ENCODE assay signal across 1 cellular context in genomic region chr1:8552820-8553397, GRCh38.
TF ChIP-seq lines count a peak whose summit lies in the region.

No MANE protein-coding gene starts in this region.

TF ChIP-seq in HEK293, 187 proteins besides CTCF, POLR2A, EP300 and RAD21 (continued from another document):
- no peak for TF ChIP-seq ZFP69B (tag by site-specific recombination; IDR thresholded peaks at IDR 0.05)
- no peak for TF ChIP-seq ZBTB10 (tag by site-specific recombination; IDR thresholded peaks at IDR 0.05)
